7 cellular contexts compared by ENCODE assay signal in genomic region chr9:63776220-63776619, GRCh38.
DNase-seq lines count a peak whose midpoint lies in the region; ATAC-seq and TF ChIP-seq lines count a peak whose summit lies in the region.
"Not testable (repeated sequence)": the region's sequence is repeated elsewhere in the genome, so short reads cannot be mapped to it uniquely, and the experiment has no call there.

No MANE protein-coding gene starts in this region.

- not testable (repeated sequence) for DNase-seq in Right ventricle myocardium inferior (ENCODE audit: missing footprints); lower lobe of right lung; naive thymus-derived CD4-positive, alpha-beta T cell; sciatic nerve (ENCODE audit: low spot score); upper lobe of left lung; aorta

- H3K27ac ChIP-seq in lower lobe of right lung; naive thymus-derived CD4-positive, alpha-beta T cell (ENCODE audit: low read depth, low read length); upper lobe of left lung; aorta (ENCODE audit: low read depth in 1 of 2, low read length in 2 of 2): not testable (repeated sequence)

- POLR2A ChIA-PET in naive thymus-derived CD4-positive, alpha-beta T cell (lab: Charles Lee) = not testable (repeated sequence)

- H3K9me3 ChIP-seq in lower lobe of right lung; naive thymus-derived CD4-positive, alpha-beta T cell (ENCODE audit: control insufficient read depth in 2 of 3, low read length in 3 of 3); upper lobe of left lung; aorta (ENCODE audit: control insufficient read depth, low read length): not testable (repeated sequence)

- not testable (repeated sequence) for H3K4me3 ChIP-seq in lower lobe of right lung; naive thymus-derived CD4-positive, alpha-beta T cell (ENCODE audit: low read length); upper lobe of left lung; aorta (ENCODE audit: low read length in 2 of 2)

- not testable (repeated sequence) for H3K27ac Mint-ChIP-seq in naive thymus-derived CD4-positive, alpha-beta T cell; stimulated activated memory B cell treated with anti-CD40 and anti-IgM and Interleukin-4, amounts not matched to agents 10 μg/mL and 1 μg/mL and 100 μg/mL, for 72 hours

- not testable (repeated sequence) for TF ChIP-seq POLR2A in upper lobe of left lung (IDR thresholded peaks at IDR 0.05)

- H3K27me3 ChIP-seq in lower lobe of right lung (ENCODE audit: low read depth); naive thymus-derived CD4-positive, alpha-beta T cell (ENCODE audit: control insufficient read depth in 2 of 2, insufficient read depth in 2 of 2, low read length in 2 of 2); upper lobe of left lung; aorta (ENCODE audit: control insufficient read depth in 1 of 2, insufficient read depth in 2 of 2, low read length in 1 of 2): not testable (repeated sequence)

- not testable (repeated sequence) for H3K4me3 Mint-ChIP-seq in naive thymus-derived CD4-positive, alpha-beta T cell; stimulated activated memory B cell treated with anti-CD40 and anti-IgM and Interleukin-4, amounts not matched to agents 10 μg/mL and 1 μg/mL and 100 μg/mL, for 72 hours

- TF ChIP-seq CTCF in lower lobe of right lung (IDR thresholded peaks at IDR 0.05); upper lobe of left lung (IDR thresholded peaks at IDR 0.05): not testable (repeated sequence)

- intact Hi-C loops in Right ventricle myocardium inferior (cut with DNase I); lower lobe of right lung (cut with DNase I); naive thymus-derived CD4-positive, alpha-beta T cell (cut with micrococcal nuclease); sciatic nerve (cut with DNase I); aorta (cut with DNase I): not testable (repeated sequence)

- WGBS in upper lobe of left lung, 2 donors = 65 to 77% methylated on average over 5 to 6 of the region's 7 CpGs
- 48 to 100% methylated on average over 1 to 5 of the region's 7 CpGs for WGBS in aorta, 2 donors

- not testable (repeated sequence) for H3K36me3 Mint-ChIP-seq in naive thymus-derived CD4-positive, alpha-beta T cell; stimulated activated memory B cell treated with anti-CD40 and anti-IgM and Interleukin-4, amounts not matched to agents 10 μg/mL and 1 μg/mL and 100 μg/mL, for 72 hours

- H3K9me3 Mint-ChIP-seq in naive thymus-derived CD4-positive, alpha-beta T cell; stimulated activated memory B cell treated with anti-CD40 and anti-IgM and Interleukin-4, amounts not matched to agents 10 μg/mL and 1 μg/mL and 100 μg/mL, for 72 hours: not testable (repeated sequence)

- ATAC-seq in Right ventricle myocardium inferior (peak; percentile 16), lower lobe of right lung (peak; percentile 33 to 55), sciatic nerve (peak; percentile 52), upper lobe of left lung (ENCODE audit: low FRiP score in 2 of 2) (peak; percentile 55 to 77), aorta (ENCODE audit: low FRiP score) (peak; percentile 79)
- peak; percentile 31 for ATAC-seq in naive thymus-derived CD4-positive, alpha-beta T cell
- ATAC-seq in stimulated activated memory B cell treated with anti-CD40 and anti-IgM and Interleukin-4, amounts not matched to agents 10 μg/mL and 1 μg/mL and 100 μg/mL, for 72 hours = peak; percentile 16

- CTCF ChIA-PET in naive thymus-derived CD4-positive, alpha-beta T cell (lab: Charles Lee) = not testable (repeated sequence)

- not testable (repeated sequence) for H3K27me3 Mint-ChIP-seq in naive thymus-derived CD4-positive, alpha-beta T cell; stimulated activated memory B cell treated with anti-CD40 and anti-IgM and Interleukin-4, amounts not matched to agents 10 μg/mL and 1 μg/mL and 100 μg/mL, for 72 hours

- H3K4me1 Mint-ChIP-seq in naive thymus-derived CD4-positive, alpha-beta T cell; stimulated activated memory B cell treated with anti-CD40 and anti-IgM and Interleukin-4, amounts not matched to agents 10 μg/mL and 1 μg/mL and 100 μg/mL, for 72 hours: not testable (repeated sequence)

- H3K4me1 ChIP-seq in lower lobe of right lung; naive thymus-derived CD4-positive, alpha-beta T cell (ENCODE audit: control insufficient read depth in 2 of 2, insufficient read depth in 2 of 2, low read length in 2 of 2); upper lobe of left lung; aorta (ENCODE audit: control insufficient read depth in 1 of 2, insufficient read depth in 2 of 2, low read length in 2 of 2): not testable (repeated sequence)

- H3K36me3 ChIP-seq in lower lobe of right lung; naive thymus-derived CD4-positive, alpha-beta T cell (ENCODE audit: control insufficient read depth in 2 of 3, insufficient read depth in 3 of 3, low read length in 3 of 3); upper lobe of left lung; aorta (ENCODE audit: control insufficient read depth in 1 of 2, insufficient read depth in 2 of 2, low read length in 1 of 2): not testable (repeated sequence)

- TF ChIP-seq EP300 in upper lobe of left lung (IDR thresholded peaks at IDR 0.05) = not testable (repeated sequence)

Comparison
In these comparisons a context has a peak if more than half of its experiments do, and no peak if none do; other contexts are left out.
1. ATAC-seq: peak in every context shown above with its lines; median percentile 79 in aorta; 66 in upper lobe of left lung; 52 in sciatic nerve; 44 in lower lobe of right lung; 31 in naive thymus-derived CD4-positive, alpha-beta T cell; 16 in Right ventricle myocardium inferior; 16 in stimulated activated memory B cell treated with anti-CD40 and anti-IgM and Interleukin-4, amounts not matched to agents 10 μg/mL and 1 μg/mL and 100 μg/mL, for 72 hours.